Comparison of ENCODE assay signal across 20 cellular contexts in the genomic region with DNA sequence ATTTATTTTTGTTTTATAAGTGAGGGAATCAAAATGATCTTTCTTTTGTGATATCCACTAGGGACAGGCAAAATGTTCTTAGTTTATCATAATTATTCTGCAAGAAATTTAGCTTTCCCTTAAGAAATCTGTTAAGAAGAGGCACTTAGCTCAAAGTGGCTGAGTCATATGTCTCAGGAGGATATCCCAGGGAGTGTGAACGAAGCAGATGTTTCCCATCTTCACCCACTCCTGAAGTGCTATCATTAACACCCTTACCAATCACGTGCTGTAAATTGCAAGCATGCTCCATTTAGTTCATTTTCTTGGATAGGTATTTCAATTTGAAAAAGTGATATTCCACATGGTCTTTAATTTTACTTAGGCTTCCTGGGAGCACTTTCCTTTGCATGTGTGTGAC.
"Had no signal": no experiment of that assay in that cellular context is flagged by ENCODE, and none has a peak within 500 bp of the region (broad histone marks: within the 10 kb centered on the region; RNA-seq: fewer than 3 reads in every experiment).

No MANE protein-coding gene starts in this region.

- H3K36me3 ChIP-seq: neural progenitor cell, prostate gland, right atrium auricular region, suprapubic skin, transverse colon, uterus had no signal

- DNase-seq: activated B cell treated with CpG ODN at 0.5 μM for 24 hours; activated CD4-positive, alpha-beta memory T cell treated with anti-CD3 and anti-CD28 coated beads, Interleukin-2, amount 10 ng/mL, durations not matched to agents 7 days and 5 days; activated CD4-positive, alpha-beta T cell treated with anti-CD3 and anti-CD28 coated beads for 4 hours; activated CD8-positive, alpha-beta memory T cell treated with anti-CD3 and anti-CD28 coated beads, Interleukin-2, amount 10 ng/mL, durations not matched to agents 7 days and 5 days; activated naive CD4-positive, alpha-beta T cell treated with anti-CD3 and anti-CD28 coated beads for 36 hours; activated naive CD8-positive, alpha-beta T cell treated with anti-CD3 and anti-CD28 coated beads, Interleukin-2, amount 50 U/mL, for 24 hours; anterior cingulate cortex; caudate nucleus; foreskin keratinocyte; hypothalamus; naive B cell; small intestine; stimulated activated CD4-positive, alpha-beta T cell treated with anti-CD3 and anti-CD28 coated beads, Interleukin-4, amount 100 ng/mL, for 1 hour; stimulated activated naive CD8-positive, alpha-beta T cell treated with anti-CD3 and anti-CD28 coated beads, Interleukin-15, amount 100 ng/mL, for 72 hours; transverse colon; uterus had no signal

- H3K4me3 ChIP-seq: neural progenitor cell, prostate gland, right atrium auricular region, suprapubic skin, transverse colon, uterus had no signal

- H3K9me3 ChIP-seq: prostate gland, right atrium auricular region, suprapubic skin, transverse colon, uterus had no signal

- ATAC-seq: activated CD8-positive, alpha-beta memory T cell treated with anti-CD3 and anti-CD28 coated beads, Interleukin-2, amount 10 ng/mL, durations not matched to agents 7 days and 5 days; activated naive CD8-positive, alpha-beta T cell treated with anti-CD3 and anti-CD28 coated beads, Interleukin-2, amount 50 U/mL, for 24 hours; foreskin keratinocyte; stimulated activated naive CD8-positive, alpha-beta T cell treated with anti-CD3 and anti-CD28 coated beads, Interleukin-15, amount 100 ng/mL, for 72 hours had no signal

- H3K27me3 ChIP-seq: foreskin keratinocyte, neural progenitor cell, right atrium auricular region, suprapubic skin, transverse colon, uterus had no signal

- H3K4me1 ChIP-seq: foreskin keratinocyte, neural progenitor cell, prostate gland, right atrium auricular region, suprapubic skin, transverse colon, uterus had no signal

- H3K27ac ChIP-seq: foreskin keratinocyte, neural progenitor cell, prostate gland, right atrium auricular region, suprapubic skin, transverse colon, uterus had no signal
